In the genomic region with DNA sequence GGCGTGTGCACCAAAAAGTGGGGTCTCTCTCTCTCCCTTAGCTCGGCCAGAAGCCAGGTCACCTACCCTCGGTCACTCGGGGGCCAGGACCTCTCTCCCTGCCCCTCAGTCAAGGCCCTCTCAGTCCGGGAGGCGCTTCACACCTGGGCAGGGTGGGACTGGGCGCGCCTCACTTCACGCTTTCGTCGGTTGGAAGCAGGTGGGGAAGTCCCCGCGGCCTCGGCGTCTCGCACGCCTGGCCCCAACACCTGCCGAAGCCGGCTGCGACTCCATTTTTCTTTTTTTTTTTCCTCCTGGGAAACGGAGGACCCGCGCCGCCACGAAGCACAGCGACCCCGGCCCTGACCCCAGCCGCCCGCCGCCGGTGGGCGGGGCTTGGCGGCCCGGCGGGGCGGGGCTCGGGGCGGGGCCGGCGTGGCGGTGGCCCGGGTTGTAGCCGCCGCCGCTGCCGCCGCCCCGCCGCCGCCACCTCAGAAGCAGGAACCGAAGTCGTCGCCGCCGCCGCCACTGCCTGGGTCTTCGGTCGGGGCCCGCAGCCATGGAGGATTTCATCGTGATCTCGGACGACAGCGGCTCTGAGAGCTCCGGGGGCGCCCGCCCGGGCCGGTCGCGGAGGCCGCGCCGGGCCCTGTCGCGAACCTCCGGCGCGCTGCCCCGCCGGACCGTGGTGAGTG, we compare ENCODE assay signal across 8 cellular contexts. TPM values are rescaled to one million over a fixed set of nuclear protein-coding genes. Genes with fewer than 3 reads are reported as not detected.
A peak's percentile ranks its signal among the peaks of the same experiment; 100 is the strongest.
DNase-seq lines count a peak whose midpoint lies in the region; ATAC-seq and TF ChIP-seq lines count a peak whose summit lies in the region.
"Not testable (repeated sequence)": the region's sequence is repeated elsewhere in the genome, so short reads cannot be mapped to it uniquely, and the experiment has no call there.

Gene SIMC1 (plus strand): TSS at position 454 of the 674 bp plus-strand sequence. CDS start 85 bp downstream, at position 539.

- not testable (repeated sequence) for TF ChIP-seq EP300 in neural cell (conservative IDR thresholded peaks at IDR 0.05; ENCODE audit: poor library complexity, severe bottlenecking)

- not testable (repeated sequence) for H3F3A ChIP-seq in DOHH2 (ENCODE audit: control insufficient read depth, insufficient read depth); neural cell (ENCODE audit: insufficient read depth, low read length, poor library complexity, severe bottlenecking)

- not testable (repeated sequence) for TF ChIP-seq RAD21 in neural cell (conservative IDR thresholded peaks at IDR 0.05)

- not testable (repeated sequence) for H3K27me3 ChIP-seq in DOHH2 (ENCODE audit: control insufficient read depth, low read length); neural cell (ENCODE audit: insufficient read depth, low read depth, low read length)

- peaks cover 16% of the 10 kb centered on the region for H3K4me1 Mint-ChIP-seq in stimulated activated memory B cell treated with anti-CD40 and anti-IgM and Interleukin-4, amounts not matched to agents 10 μg/mL and 1 μg/mL and 100 μg/mL, for 72 hours

- ATAC-seq in GM21526 (IDR thresholded peaks at IDR 0.05; ENCODE audit: low FRiP score, unreplicated experiment) (peak; percentile 67), HG03521 (IDR thresholded peaks at IDR 0.05; ENCODE audit: unreplicated experiment) (peak; percentile 48), SK-N-SH treated with all-trans-retinoic acid at 6 μM for 48 hours (peak; percentile 60)
- peak; percentile 91 for ATAC-seq in stimulated activated memory B cell treated with anti-CD40 and anti-IgM and Interleukin-4, amounts not matched to agents 10 μg/mL and 1 μg/mL and 100 μg/mL, for 72 hours

- H4K20me1 ChIP-seq in DOHH2 (ENCODE audit: control insufficient read depth, insufficient read depth, low read depth, low read length); neural cell (ENCODE audit: insufficient read depth): not testable (repeated sequence)

- not testable (repeated sequence) for TF ChIP-seq CTCF in DOHH2 (IDR thresholded peaks at IDR 0.05; ENCODE audit: low read depth, low read length, poor library complexity, severe bottlenecking); fibroblast of villous mesenchyme (IDR thresholded peaks at IDR 0.05; ENCODE audit: insufficient read depth, low read depth, low read length); neural cell (IDR thresholded peaks at IDR 0.05; ENCODE audit: poor library complexity, severe bottlenecking)

- H3K9me3 Mint-ChIP-seq in stimulated activated memory B cell treated with anti-CD40 and anti-IgM and Interleukin-4, amounts not matched to agents 10 μg/mL and 1 μg/mL and 100 μg/mL, for 72 hours = not testable (repeated sequence)

- H3K27me3 Mint-ChIP-seq in stimulated activated memory B cell treated with anti-CD40 and anti-IgM and Interleukin-4, amounts not matched to agents 10 μg/mL and 1 μg/mL and 100 μg/mL, for 72 hours = not testable (repeated sequence)

- not testable (repeated sequence) for H3K9me2 ChIP-seq in DOHH2 (replicated peaks; ENCODE audit: control insufficient read depth, low read length); neural cell (ENCODE audit: insufficient read depth, low read length)

- H3K36me3 ChIP-seq in DOHH2 (ENCODE audit: control insufficient read depth, low read length); neural cell (ENCODE audit: insufficient read depth, low read length): not testable (repeated sequence)

- H3K79me2 ChIP-seq in DOHH2 (ENCODE audit: control insufficient read depth, low read length) = peaks cover 21% of the 10 kb centered on the region
- not testable (repeated sequence) for H3K79me2 ChIP-seq in neural cell (replicated peaks; ENCODE audit: insufficient read depth, low read length)

- not testable (repeated sequence) for H3K36me3 Mint-ChIP-seq in stimulated activated memory B cell treated with anti-CD40 and anti-IgM and Interleukin-4, amounts not matched to agents 10 μg/mL and 1 μg/mL and 100 μg/mL, for 72 hours

- not testable (repeated sequence) for H3K9me3 ChIP-seq in DOHH2 (ENCODE audit: control insufficient read depth, insufficient read depth, low read length); neural cell (ENCODE audit: low read length)

- H3K4me2 ChIP-seq in DOHH2 (ENCODE audit: low read length) = 0 out of 2 replicates have a peak within 1 kb of the TSS, but pooled peaks have one; percentile 24
- not testable (repeated sequence) for H3K4me2 ChIP-seq in neural cell (ENCODE audit: low read length)

- H3K4me1 ChIP-seq in DOHH2 (ENCODE audit: control insufficient read depth, low read length) = peaks cover 11% of the 10 kb centered on the region

- not testable (repeated sequence) for H3K9ac ChIP-seq in neural cell (ENCODE audit: low read length)

- peak within 1 kb of the TSS; percentile 50; the same call in 1 of the 2 replicates for H3K4me3 ChIP-seq in DOHH2 (ENCODE audit: low read length)
- H3K4me3 ChIP-seq in fibroblast of villous mesenchyme (ENCODE audit: low read depth, low read length) = peak within 1 kb of the TSS; percentile 48
- peak within 1 kb of the TSS; percentile 50 for H3K4me3 ChIP-seq in neural cell (ENCODE audit: low read length)

- DNase-seq in activated gamma-delta T cell treated with Interleukin-2 at 50 U/mL for 16 hours (peak; percentile 32), fibroblast of villous mesenchyme (ENCODE audit: low read depth) (peak; percentile 14)

- peak within 1 kb of the TSS; percentile 69 for H3K27ac Mint-ChIP-seq in stimulated activated memory B cell treated with anti-CD40 and anti-IgM and Interleukin-4, amounts not matched to agents 10 μg/mL and 1 μg/mL and 100 μg/mL, for 72 hours

- peak within 1 kb of the TSS; percentile 78 for H3K4me3 Mint-ChIP-seq in stimulated activated memory B cell treated with anti-CD40 and anti-IgM and Interleukin-4, amounts not matched to agents 10 μg/mL and 1 μg/mL and 100 μg/mL, for 72 hours

- H2AFZ ChIP-seq in neural cell (ENCODE audit: low read depth, low read length) = not testable (repeated sequence)

- peak within 1 kb of the TSS; percentile 37; the same call in 1 of the 2 replicates for H3K27ac ChIP-seq in DOHH2 (ENCODE audit: low read depth, low read length)
- not testable (repeated sequence) for H3K27ac ChIP-seq in neural cell (ENCODE audit: low read length)

RNA-seq across cellular contexts. Expression of gene SIMC1, which starts in this region (rescaled TPM):
- 5.2 and 6.8 TPM in 2 replicates for total RNA-seq in fibroblast of villous mesenchyme
- 20.7 and 23.1 TPM in 2 replicates for polyA plus RNA-seq in neural cell
- polyA minus RNA-seq in neural cell = 19.5 and 25.1 TPM in 2 replicates
